ENCODE assay signal across 23 cellular contexts in the genomic region with DNA sequence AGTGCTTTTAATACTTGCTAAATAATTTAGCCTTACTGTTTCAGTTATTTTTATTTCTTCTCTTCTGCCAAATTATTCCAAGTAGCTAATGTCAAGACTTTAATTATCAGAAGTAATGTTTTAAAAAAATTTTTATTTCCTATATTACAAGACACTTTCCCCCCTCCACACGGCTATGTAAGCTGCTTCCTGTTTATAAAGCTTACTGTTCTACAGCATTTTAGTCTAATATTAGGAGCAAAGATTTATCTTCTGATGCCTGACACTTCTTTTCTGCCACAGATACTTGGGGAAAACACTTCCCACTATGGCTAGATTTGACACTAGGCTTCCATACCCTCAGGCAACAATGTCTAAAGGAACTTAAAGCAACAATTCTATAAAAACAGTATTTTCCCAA.
DNase-seq lines count a peak whose midpoint lies in the region; ATAC-seq, FAIRE-seq and TF ChIP-seq lines count a peak whose summit lies in the region.
"Had no signal": no experiment of that assay in that cellular context is flagged by ENCODE, and none has a peak within 500 bp of the region (broad histone marks: within the 10 kb centered on the region; RNA-seq: fewer than 3 reads in every experiment).

No MANE protein-coding gene starts in this region.

- no peaks in the 10 kb centered on the region for H3K27me3 ChIP-seq in CD4-positive, alpha-beta memory T cell (ENCODE audit: insufficient read depth, low read length)
- no peaks in the 10 kb centered on the region for H3K27me3 ChIP-seq in esophagus muscularis mucosa
- H3K27me3 ChIP-seq: right lobe of liver, transverse colon had no signal

- H3K4me3 ChIP-seq in CD4-positive, alpha-beta memory T cell (ENCODE audit: low read length in 2 of 2), result no peak overlapping the region
- no peak overlapping the region for H3K4me3 ChIP-seq in esophagus muscularis mucosa
- H3K4me3 ChIP-seq: mucosa of descending colon, right lobe of liver, transverse colon had no signal

- FAIRE-seq in GM19239 (lab: Jason Lieb, UNC), result no peak
- FAIRE-seq: astrocyte had no signal

- H3K9me3 ChIP-seq in CD4-positive, alpha-beta memory T cell (ENCODE audit: control insufficient read depth in 1 of 2, low read length in 2 of 2), result no peaks in the 10 kb centered on the region
- no peaks in the 10 kb centered on the region for H3K9me3 ChIP-seq in esophagus muscularis mucosa
- H3K9me3 ChIP-seq: mucosa of descending colon, right lobe of liver, transverse colon had no signal

- no peak for TF ChIP-seq EP300 in esophagus muscularis mucosa (IDR thresholded peaks at IDR 0.05)

- DNase-seq in CD4-positive, alpha-beta memory T cell, result no peak
- DNase-seq in T-cell (no peak), esophagus muscularis mucosa (ENCODE audit: extremely low spot score) (no peak), NCI-H1930 (lab: John Stamatoyannopoulos, UW) (no peak), posterior cingulate gyrus (no peak), GM19239 (ENCODE audit: insufficient read length, low spot score) (no peak)
- DNase-seq in natural killer cell treated with Interleukin-12 subunit alpha and Interleukin-12 subunit beta and Interleukin-15 and Interleukin-18, amount 100 ng/mL, for 72 hours (ENCODE audit: low spot score), result no peak
- DNase-seq: activated CD4-positive, alpha-beta T cell treated with anti-CD3 and anti-CD28 coated beads for 36 hours; activated CD8-positive, alpha-beta memory T cell treated with anti-CD3 and anti-CD28 coated beads, Interleukin-2, amount 10 ng/mL, durations not matched to agents 7 days and 5 days; activated gamma-delta T cell treated with Interleukin-2 at 50 U/mL for 16 hours; left colon; MM.1S; mucosa of descending colon; NCI-H1694 treated with DMSO at 0.1 percent for 48 hours; NCI-H2227 treated with DMSO at 0.1 percent for 48 hours; NCI-H82; right lobe of liver; stimulated activated naive CD8-positive, alpha-beta T cell treated with anti-CD3 and anti-CD28 coated beads, Interleukin-15, Interleukin-2, amounts not matched to agents 100 U/mL and 50 U/mL, for 24 hours; T1000; transverse colon had no signal

- peak overlapping the region; percentile 15 to 86 (median 67) for H3K27ac Mint-ChIP-seq in CD4-positive, alpha-beta memory T cell
- H3K27ac Mint-ChIP-seq in T-cell, result peak overlapping the region; percentile 85 to 89
- H3K27ac Mint-ChIP-seq in natural killer cell treated with Interleukin-12 subunit alpha and Interleukin-12 subunit beta and Interleukin-15 and Interleukin-18, amount 100 ng/mL, for 72 hours, result peak overlapping the region; percentile 31 to 70
- H3K27ac Mint-ChIP-seq: activated CD4-positive, alpha-beta T cell treated with anti-CD3 and anti-CD28 coated beads for 36 hours; activated CD8-positive, alpha-beta memory T cell treated with anti-CD3 and anti-CD28 coated beads, Interleukin-2, amount 10 ng/mL, durations not matched to agents 7 days and 5 days had no signal

- ATAC-seq in T-cell (replicated peaks in 1 of 4) (no peak), HG02884 (IDR thresholded peaks at IDR 0.05; ENCODE audit: unreplicated experiment) (no peak)
- no peak for ATAC-seq in natural killer cell treated with Interleukin-12 subunit alpha and Interleukin-12 subunit beta and Interleukin-15 and Interleukin-18, amount 100 ng/mL, for 72 hours
- ATAC-seq: activated CD4-positive, alpha-beta T cell treated with anti-CD3 and anti-CD28 coated beads for 36 hours; activated CD8-positive, alpha-beta memory T cell treated with anti-CD3 and anti-CD28 coated beads, Interleukin-2, amount 10 ng/mL, durations not matched to agents 7 days and 5 days; left colon; mucosa of descending colon; stimulated activated naive CD8-positive, alpha-beta T cell treated with anti-CD3 and anti-CD28 coated beads, Interleukin-15, Interleukin-2, amounts not matched to agents 100 U/mL and 50 U/mL, for 24 hours had no signal

- H3K36me3 Mint-ChIP-seq in CD4-positive, alpha-beta memory T cell, result peaks cover 19 to 26% of the 10 kb centered on the region in 2 donors
- H3K36me3 Mint-ChIP-seq in T-cell, result peaks cover 23% of the 10 kb centered on the region
- no peaks in the 10 kb centered on the region for H3K36me3 Mint-ChIP-seq in natural killer cell treated with Interleukin-12 subunit alpha and Interleukin-12 subunit beta and Interleukin-15 and Interleukin-18, amount 100 ng/mL, for 72 hours
- H3K36me3 Mint-ChIP-seq: IgD-negative memory B cell had no signal

- no peaks in the 10 kb centered on the region for H3K27me3 Mint-ChIP-seq in CD4-positive, alpha-beta memory T cell
- no peaks in the 10 kb centered on the region for H3K27me3 Mint-ChIP-seq in T-cell
- H3K27me3 Mint-ChIP-seq in natural killer cell treated with Interleukin-12 subunit alpha and Interleukin-12 subunit beta and Interleukin-15 and Interleukin-18, amount 100 ng/mL, for 72 hours, result no peaks in the 10 kb centered on the region
- H3K27me3 Mint-ChIP-seq: activated CD4-positive, alpha-beta T cell treated with anti-CD3 and anti-CD28 coated beads for 36 hours; activated CD8-positive, alpha-beta memory T cell treated with anti-CD3 and anti-CD28 coated beads, Interleukin-2, amount 10 ng/mL, durations not matched to agents 7 days and 5 days; IgD-negative memory B cell had no signal

- intact Hi-C loops in CD4-positive, alpha-beta memory T cell (cut with micrococcal nuclease), result no loop called here
- intact Hi-C loops in esophagus muscularis mucosa (cut with DNase I) (no loop called here), posterior cingulate gyrus (cut with DNase I) (loop anchor here (5.0 kb wide), 1 partner anchor 57 kb away; no protein-coding TSS in a partner anchor)

- H3K4me3 Mint-ChIP-seq in CD4-positive, alpha-beta memory T cell, result peak overlapping the region in 1 of 8 donors; percentile 38
- H3K4me3 Mint-ChIP-seq in T-cell, result no peak overlapping the region
- no peak overlapping the region for H3K4me3 Mint-ChIP-seq in natural killer cell treated with Interleukin-12 subunit alpha and Interleukin-12 subunit beta and Interleukin-15 and Interleukin-18, amount 100 ng/mL, for 72 hours
- H3K4me3 Mint-ChIP-seq: activated CD4-positive, alpha-beta T cell treated with anti-CD3 and anti-CD28 coated beads for 36 hours; activated CD8-positive, alpha-beta memory T cell treated with anti-CD3 and anti-CD28 coated beads, Interleukin-2, amount 10 ng/mL, durations not matched to agents 7 days and 5 days; IgD-negative memory B cell had no signal

- peaks cover 56% of the 10 kb centered on the region for H3K4me1 ChIP-seq in CD4-positive, alpha-beta memory T cell (ENCODE audit: insufficient read depth, low read length)
- peaks cover 36 to 68% (median 62%) of the 10 kb centered on the region in 4 donors for H3K4me1 ChIP-seq in esophagus muscularis mucosa

- CTCF ChIA-PET in CD4-positive, alpha-beta memory T cell (lab: Charles Lee; ENCODE audit: partially characterized antibody), result interaction anchor here (1.1 to 2.0 kb wide), 2 partner anchors 13 to 85 kb away, joined by 3 to 4 read pairs; no protein-coding TSS in a partner anchor
- CTCF ChIA-PET in T-cell (lab: Charles Lee), result interaction anchor here in 1 of 2 donors (0.7 to 1.8 kb wide), 2 partner anchors 22 to 42 kb away, joined by 3 to 4 read pairs; no protein-coding TSS in a partner anchor

- POLR2A ChIA-PET in CD4-positive, alpha-beta memory T cell (lab: Charles Lee; ENCODE audit: partially characterized antibody), result interaction anchor here (0.9 kb wide), 1 partner anchor 63 kb away, joined by 3 read pairs; a partner anchor contains a TSS
- POLR2A ChIA-PET in T-cell (lab: Charles Lee), result interaction anchor here in 1 of 2 donors (0.5 to 0.7 kb wide), 3 partner anchors 8 to 42 kb away, joined by 3 to 6 read pairs (median 3); no protein-coding TSS in a partner anchor

- no peak for TF ChIP-seq CTCF in esophagus muscularis mucosa (IDR thresholded peaks at IDR 0.05)

- H3K36me3 ChIP-seq in CD4-positive, alpha-beta memory T cell (ENCODE audit: insufficient read depth, low read length), result peaks cover 8% of the 10 kb centered on the region
- peaks cover 0 to 9% (median 0%) of the 10 kb centered on the region in 4 donors for H3K36me3 ChIP-seq in esophagus muscularis mucosa

- H3K27ac ChIP-seq in CD4-positive, alpha-beta memory T cell (ENCODE audit: low read depth, low read length), result peak overlapping the region; percentile 34
- peak overlapping the region; percentile 12 to 45 (median 24) for H3K27ac ChIP-seq in esophagus muscularis mucosa (replicated peaks in 1 of 4)
- H3K27ac ChIP-seq: transverse colon had no signal

- no peaks in the 10 kb centered on the region for H3K9me3 Mint-ChIP-seq in CD4-positive, alpha-beta memory T cell
- no peaks in the 10 kb centered on the region for H3K9me3 Mint-ChIP-seq in T-cell
- H3K9me3 Mint-ChIP-seq in natural killer cell treated with Interleukin-12 subunit alpha and Interleukin-12 subunit beta and Interleukin-15 and Interleukin-18, amount 100 ng/mL, for 72 hours, result no peaks in the 10 kb centered on the region
- H3K9me3 Mint-ChIP-seq: IgD-negative memory B cell had no signal

- 5% methylated on average over 1 of the region's 1 CpG for WGBS in esophagus muscularis mucosa

- H3K4me1 Mint-ChIP-seq in CD4-positive, alpha-beta memory T cell, result peaks cover 44 to 74% (median 57%) of the 10 kb centered on the region in 4 donors
- H3K4me1 Mint-ChIP-seq in T-cell, result peaks cover 63 to 76% (median 74%) of the 10 kb centered on the region in 3 donors
- H3K4me1 Mint-ChIP-seq in natural killer cell treated with Interleukin-12 subunit alpha and Interleukin-12 subunit beta and Interleukin-15 and Interleukin-18, amount 100 ng/mL, for 72 hours (ENCODE audit: low read depth in 2 of 2), result peaks cover 30% of the 10 kb centered on the region in 2 donors

- TF ChIP-seq POLR2A in esophagus muscularis mucosa (IDR thresholded peaks at IDR 0.05; ENCODE audit: low read depth), result no peak
